Comparison of ENCODE assay signal across 2 cellular contexts in genomic region chr16:16189842-16190241, GRCh38.
A peak's percentile ranks its signal among the peaks of the same experiment; 100 is the strongest.
TF ChIP-seq lines count a peak whose summit lies in the region.

No MANE protein-coding gene starts in this region.

TF ChIP-seq in HepG2, 621 proteins besides CTCF, POLR2A, EP300 and RAD21:
- TF ChIP-seq SNAPC2 (CRISPR knock-in tag; IDR thresholded peaks at IDR 0.05) (no peak), GLI4 (CRISPR knock-in tag; IDR thresholded peaks at IDR 0.05; ENCODE audit: borderline replicate concordance) (no peak), ZNF687 (CRISPR knock-in tag; IDR thresholded peaks at IDR 0.05) (0 out of 2 replicates have a peak, but pooled peaks have one; percentile 12)

TF ChIP-seq in HEK293, 187 proteins besides CTCF, POLR2A, EP300 and RAD21:
- TF ChIP-seq EGR2 (tag by site-specific recombination; IDR thresholded peaks at IDR 0.05; ENCODE audit: low read depth) (peak; percentile 22; the same call in 1 of the 2 replicates), ZNF785 (tag by site-specific recombination; IDR thresholded peaks at IDR 0.05) (no peak)
TF ChIP-seq in HEK293: peak in this region for 1.
